ENCODE assay signal across 8 cellular contexts in genomic region chr1:247390116-247390791, GRCh38. TPM values are rescaled to one million over a fixed set of nuclear protein-coding genes. Genes with fewer than 3 reads are reported as not detected.
DNase-seq lines count a peak whose midpoint lies in the region; ATAC-seq and TF ChIP-seq lines count a peak whose summit lies in the region.

No MANE protein-coding gene starts in this region.

- TF ChIP-seq CTCF in coronary artery (IDR thresholded peaks at IDR 0.05) (peak; percentile 81), lower leg skin (IDR thresholded peaks at IDR 0.05) (no peak)

- H3K4me3 ChIP-seq in coronary artery (peak overlapping the region; percentile 63), lower leg skin (ENCODE audit: low read depth, poor library complexity, severe bottlenecking) (no peak overlapping the region)

- peak; percentile 100 for ATAC-seq in GM19438 (IDR thresholded peaks at IDR 0.05; ENCODE audit: low read depth, unreplicated experiment)
- peak; percentile 99 for ATAC-seq in HG03469 (IDR thresholded peaks at IDR 0.05; ENCODE audit: unreplicated experiment)

- H3K27ac ChIP-seq in coronary artery, result peak overlapping the region in 1 of 2 donors; percentile 56

- DNase-seq in CD1c-positive myeloid dendritic cell (ENCODE audit: extremely low spot score) (peak; percentile 95), NCI-H526 treated with DMSO at 0.1 percent for 48 hours (lab: John Stamatoyannopoulos, UW) (peak; percentile 22), coronary artery (ENCODE audit: low spot score) (peak; percentile 81), lower leg skin (ENCODE audit: low spot score in 2 of 2) (peak; percentile 60 to 94)
- DNase-seq in activated CD4-positive, alpha-beta T cell treated with anti-CD3 and anti-CD28 coated beads for 4 hours, result peak; percentile 79 to 88
- DNase-seq in stimulated activated CD4-positive, alpha-beta T cell treated with anti-CD3 and anti-CD28 coated beads, TNF-alpha, amount 100 ng/mL, for 24 hours (ENCODE audit: low read depth in 3 of 3), result peak; percentile 77 to 83 (median 78)

- WGBS in lower leg skin, 2 donors, result 8 to 10% methylated on average over 13 of the region's 13 CpGs

- TF ChIP-seq POLR2A in lower leg skin (IDR thresholded peaks at IDR 0.05), result no peak

- intact Hi-C loops in lower leg skin (cut with DNase I; ENCODE audit: low total_unique reads), result loop anchor here (10.0 kb wide), 1 partner anchor 105 kb away; no protein-coding TSS in a partner anchor

RNA-seq across cellular contexts. Expression of gene NLRP3, which starts 25.7 kb away (rescaled TPM):
- total RNA-seq in lower leg skin, result 1 to 10 TPM in 1 of 4 donors, under 1 TPM in 3; 0.13 to 1.2 (median 0.32) TPM

RNA-seq across cellular contexts. Expression of gene ZNF496, which starts 58.6 kb away (rescaled TPM):
- total RNA-seq in lower leg skin, result 10 to 100 TPM; 16.3 to 32.7 (median 25.9) TPM

Comparison
In these comparisons a context has a peak if more than half of its experiments do, and no peak if none do; other contexts are left out.
1. DNase-seq: peak in every context shown above with its lines; median percentile 95 in CD1c-positive myeloid dendritic cell; 84 in activated CD4-positive, alpha-beta T cell treated with anti-CD3 and anti-CD28 coated beads for 4 hours; 81 in coronary artery; 78 in stimulated activated CD4-positive, alpha-beta T cell treated with anti-CD3 and anti-CD28 coated beads, TNF-alpha, amount 100 ng/mL, for 24 hours; 77 in lower leg skin; 22 in NCI-H526 treated with DMSO at 0.1 percent for 48 hours.